ENCODE assay signal across 26 cellular contexts in the genomic region with DNA sequence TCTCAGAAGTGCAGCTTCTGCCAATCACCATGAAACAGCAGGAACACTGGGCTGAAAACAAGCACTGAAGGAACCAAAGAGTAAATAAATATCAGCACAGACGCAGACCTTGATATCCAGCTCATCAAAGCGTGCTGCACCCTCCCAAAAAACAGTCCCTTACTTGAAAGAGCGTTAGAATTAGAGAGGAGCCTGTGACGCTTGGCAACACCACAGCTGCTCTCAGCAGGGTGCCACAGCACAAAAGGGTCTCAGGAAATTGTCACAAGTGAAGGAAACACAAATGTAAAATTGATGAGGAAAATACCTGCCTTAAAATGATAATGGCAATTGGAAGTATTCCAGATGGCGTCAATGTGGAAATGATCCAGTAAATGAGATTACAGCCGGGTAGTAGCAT. TPM values are rescaled to one million over a fixed set of nuclear protein-coding genes. Genes with fewer than 3 reads are reported as not detected.
A peak's percentile ranks its signal among the peaks of the same experiment; 100 is the strongest.
DNase-seq lines count a peak whose midpoint lies in the region; ATAC-seq, FAIRE-seq and TF ChIP-seq lines count a peak whose summit lies in the region.
"Had no signal": no experiment of that assay in that cellular context is flagged by ENCODE, and none has a peak within 500 bp of the region (broad histone marks: within the 10 kb centered on the region; RNA-seq: fewer than 3 reads in every experiment).

No MANE protein-coding gene starts in this region.

- ATAC-seq in K562 = no peak
- no peak for ATAC-seq in effector memory CD8-positive, alpha-beta T cell (replicated peaks)
- ATAC-seq: activated naive CD8-positive, alpha-beta T cell treated with anti-CD3 and anti-CD28 coated beads, Interleukin-2, amount 50 U/mL, for 24 hours; esophagus mucosa; gastrocnemius medialis; GM12878 had no signal

- no peaks in the 10 kb centered on the region for H3K27me3 Mint-ChIP-seq in effector memory CD8-positive, alpha-beta T cell
- H3K27me3 Mint-ChIP-seq: activated naive CD8-positive, alpha-beta T cell treated with anti-CD3 and anti-CD28 coated beads, Interleukin-2, amount 50 U/mL, for 24 hours had no signal

- no TSS peak for BruUV-seq in K562 (replicated peaks; lab: Mats Ljungman, UMichigan)

- peaks cover 5 to 14% of the 10 kb centered on the region in 2 experiments; a peak in 4 of 5 replicates for H3K4me1 ChIP-seq in K562 (replicated peaks in 1 of 2; ENCODE audit: control insufficient read depth in 2 of 2, insufficient read depth in 2 of 2, low read length in 2 of 2)

- no peak overlapping the region for H3K9ac ChIP-seq in K562 (ENCODE audit: insufficient read depth in 1 of 2, low read depth in 2 of 2, low read length in 2 of 2)
- H3K9ac ChIP-seq: SK-N-SH had no signal

- H3K27ac ChIP-seq in K562 (ENCODE audit: extremely low read depth, low read depth, low read length) = no peak overlapping the region
- H3K27ac ChIP-seq: right atrium auricular region, spleen, thoracic aorta had no signal

- no peaks in the 10 kb centered on the region for H3K36me3 ChIP-seq in K562 (ENCODE audit: control insufficient read depth, insufficient read depth, low read length)
- H3K36me3 ChIP-seq: gastrocnemius medialis, right atrium auricular region, spleen, thoracic aorta had no signal

- no peaks in the 10 kb centered on the region for H3K9me1 ChIP-seq in K562 (ENCODE audit: control insufficient read depth, insufficient read depth, low read length)

- H3K27me3 ChIP-seq in K562 (ENCODE audit: control insufficient read depth in 2 of 2, insufficient read depth in 2 of 2, low read length in 2 of 2) = peaks cover 0 to 6% of the 10 kb centered on the region in 2 experiments; a peak in 1 of 5 replicates
- H3K27me3 ChIP-seq: gastrocnemius medialis, right atrium auricular region, spleen had no signal

- no peaks in the 10 kb centered on the region for H3K9me3 Mint-ChIP-seq in effector memory CD8-positive, alpha-beta T cell
- H3K9me3 Mint-ChIP-seq: activated CD4-positive, alpha-beta T cell treated with anti-CD3 and anti-CD28 coated beads, Interleukin-2, amount 10 ng/mL, durations not matched to agents 7 days and 5 days; activated naive CD8-positive, alpha-beta T cell treated with anti-CD3 and anti-CD28 coated beads, Interleukin-2, amount 50 U/mL, for 24 hours; HFFc6 had no signal

- no peak for TF ChIP-seq EP300 in K562 (IDR thresholded peaks at IDR 0.05; ENCODE audit: low read length)

- no peaks in the 10 kb centered on the region for H3K36me3 Mint-ChIP-seq in effector memory CD8-positive, alpha-beta T cell (ENCODE audit: insufficient read depth)

- H3K4me2 ChIP-seq in K562 (ENCODE audit: insufficient read depth, low read length) = no peak overlapping the region
- H3K4me2 ChIP-seq: SK-N-SH had no signal

- no peaks in the 10 kb centered on the region for H4K20me1 ChIP-seq in K562 (replicated peaks; ENCODE audit: control insufficient read depth, insufficient read depth, low read length)

- H3K27ac Mint-ChIP-seq in effector memory CD8-positive, alpha-beta T cell = no peak overlapping the region
- H3K27ac Mint-ChIP-seq: activated CD4-positive, alpha-beta T cell treated with anti-CD3 and anti-CD28 coated beads, Interleukin-2, amount 10 ng/mL, durations not matched to agents 7 days and 5 days; activated naive CD8-positive, alpha-beta T cell treated with anti-CD3 and anti-CD28 coated beads, Interleukin-2, amount 50 U/mL, for 24 hours; HFFc6 had no signal

- TF ChIP-seq POLR2A in K562 (conservative IDR thresholded peaks at IDR 0.05) = no peak

- intact Hi-C loops in K562 (cut with micrococcal nuclease) = no loop called here

- no peak overlapping the region for H3K4me3 ChIP-seq in K562
- H3K4me3 ChIP-seq: gastrocnemius medialis, GM12878, right atrium auricular region, spleen, thoracic aorta had no signal

- TF ChIP-seq CTCF in K562 (IDR thresholded peaks at IDR 0.05 in 2 of 3, conservative IDR thresholded peaks at IDR 0.05 in 1 of 3; ENCODE audit: insufficient read depth in 2 of 3, low read depth in 1 of 3, low read length in 3 of 3) (no peak), GM13977 (IDR thresholded peaks at IDR 0.05; ENCODE audit: extremely low read depth, insufficient read depth, missing control alignments) (no peak)

- H3K9me3 ChIP-seq in K562 (replicated peaks; ENCODE audit: control insufficient read depth, insufficient read depth, low read depth, low read length) = no peaks in the 10 kb centered on the region
- H3K9me3 ChIP-seq: gastrocnemius medialis, right atrium auricular region, SK-N-SH, spleen, thoracic aorta had no signal

- POLR2A ChIA-PET in K562 (lab: Yijun Ruan, JAX) = interaction anchor here (0.5 to 1.3 kb wide), 7 partner anchors 8 to 1056 kb away, joined by 3 to 6 read pairs (median 3); no protein-coding TSS in a partner anchor

- FAIRE-seq in K562 (lab: Jason Lieb, UNC) = no peak
- FAIRE-seq: GM12878 had no signal

- no peak overlapping the region for H3K4me3 Mint-ChIP-seq in effector memory CD8-positive, alpha-beta T cell
- H3K4me3 Mint-ChIP-seq: activated CD4-positive, alpha-beta T cell treated with anti-CD3 and anti-CD28 coated beads, Interleukin-2, amount 10 ng/mL, durations not matched to agents 7 days and 5 days; activated naive CD8-positive, alpha-beta T cell treated with anti-CD3 and anti-CD28 coated beads, Interleukin-2, amount 50 U/mL, for 24 hours; HFFc6 had no signal

- DNase-seq in activated CD8-positive, alpha-beta memory T cell treated with anti-CD3 and anti-CD28 coated beads for 24 hours = peak; percentile 43
- DNase-seq in activated CD8-positive, alpha-beta memory T cell treated with anti-CD3 and anti-CD28 coated beads, Interleukin-2, amount 50 U/mL, for 48 hours = no peak
- DNase-seq in NCI-H2081 treated with DMSO at 0.1 percent for 48 hours (lab: John Stamatoyannopoulos, UW) (peak; percentile 53), K562 (ENCODE audit: extremely low read depth in 1 of 4, low spot score in 3 of 4) (no peak), retina (peak; percentile 54), GM13977 (ENCODE audit: low spot score) (no peak), D341Med (ENCODE audit: low spot score) (no peak)
- DNase-seq in effector memory CD8-positive, alpha-beta T cell = no peak
- DNase-seq: activated CD4-positive, alpha-beta T cell treated with anti-CD3 and anti-CD28 coated beads, Interleukin-2, amount 10 ng/mL, durations not matched to agents 7 days and 5 days; activated gamma-delta T cell; activated naive CD8-positive, alpha-beta T cell treated with anti-CD3 and anti-CD28 coated beads, Interleukin-2, amount 50 U/mL, for 24 hours; effector CD8-positive, alpha-beta T cell; gastrocnemius medialis; HFFc6; Kasumi-1; NCI-H446; RPMI8226; SK-N-SH; spleen; stimulated activated CD4-positive, alpha-beta T cell treated with anti-CD3 and anti-CD28 coated beads, Interleukin-4, amount 100 ng/mL, for 1 hour; stimulated activated naive CD4-positive, alpha-beta T cell; T-helper 2 cell had no signal

- no peak for TF ChIP-seq RAD21 in K562 (CRISPR knock-in tag; conservative IDR thresholded peaks at IDR 0.05 in 1 of 2, IDR thresholded peaks at IDR 0.05 in 1 of 2)

- H3K79me2 ChIP-seq in K562 (ENCODE audit: control insufficient read depth, insufficient read depth, low read length) = no peaks in the 10 kb centered on the region

- WGBS in K562 (ENCODE audit: insufficient coverage, low coverage, missing lambda C conversion rate) = 11% methylated on average over 6 of the region's 6 CpGs

- CTCF ChIA-PET in K562 (lab: Yijun Ruan, JAX; ENCODE audit: low intra/inter-chr PET ratio) = no interaction called here

- H2AFZ ChIP-seq in K562 (ENCODE audit: low read depth, low read length) = no peak overlapping the region

- in situ Hi-C loops in K562 (cut with MboI) = no loop called here
- in situ Hi-C loops in GM13977 (cut with MboI; ENCODE audit: low pct_unique_long_range_greater_than_20kb, low sequenced_read_pairs, unreplicated experiment) = no loop called here

- peaks cover 6% of the 10 kb centered on the region in 2 donors for H3K4me1 Mint-ChIP-seq in effector memory CD8-positive, alpha-beta T cell (ENCODE audit: low read depth in 2 of 2)

TF ChIP-seq in K562, 482 proteins besides CTCF, POLR2A, EP300 and RAD21 (continues in another document):
- TF ChIP-seq BCL6 (CRISPR knock-in tag; IDR thresholded peaks at IDR 0.05) = no peak
- no peak for TF ChIP-seq ZNF232 (CRISPR knock-in tag; IDR thresholded peaks at IDR 0.05)
- no peak for TF ChIP-seq NONO (IDR thresholded peaks at IDR 0.05; ENCODE audit: low read depth in 2 of 2, low read length in 1 of 2)
- no peak for TF ChIP-seq ZBTB12 (CRISPR knock-in tag; IDR thresholded peaks at IDR 0.05)
- TF ChIP-seq TOE1 (IDR thresholded peaks at IDR 0.05; ENCODE audit: borderline replicate concordance) = no peak
- TF ChIP-seq TOE1 (CRISPR knock-in tag; IDR thresholded peaks at IDR 0.05; ENCODE audit: borderline replicate concordance, low read depth) = no peak
- TF ChIP-seq BHLHE40 (IDR thresholded peaks at IDR 0.05; ENCODE audit: low read length) = 0 out of 2 replicates have a peak, but pooled peaks have one; percentile 7
- TF ChIP-seq SLC30A9 (CRISPR knock-in tag; IDR thresholded peaks at IDR 0.05) = no peak

RNA-seq across cellular contexts. Expression of gene KLF6, which starts 39.4 kb away (rescaled TPM):
- total RNA-seq in K562 (2011; cell fraction: chromatin; rRNA removed; ENCODE audit: low replicate concordance) = 54.5 and 86.4 TPM in 2 replicates
- total RNA-seq in K562 (2011; cell fraction: nucleolus; rRNA removed) = 136 and 139 TPM in 2 replicates
- total RNA-seq in K562 (2011; cell fraction: nucleoplasm; rRNA removed) = 92.4 and 113 TPM in 2 replicates
- total RNA-seq in K562 (2014; rRNA removed) (6.9 and 10.3 TPM in 2 replicates), K562 (2014; rRNA removed; fragmentation: Illumina TruSeq; extraction: Trizol) (7.4 and 8.0 TPM in 2 replicates), K562 (2015; rRNA removed; fragmentation: Illumina TruSeq; extraction: Trizol) (4.5 TPM in 2 replicates), K562 (2021) (23.9 and 25.2 TPM in 2 replicates)
- polyA plus RNA-seq in K562 (2011; rRNA removed) (11.7 and 19.1 TPM in 2 replicates), K562 (2014; fragmentation: Illumina TruSeq; extraction: Trizol) (11.1 and 12.6 TPM in 2 replicates), K562 (2014; fragmentation: Nextera tagmentation; extraction: Ambion mirVana) (1 to 10 TPM; 3.2 to 3.7 TPM), K562 (2014; rRNA removed) (8.6 and 10.2 TPM in 2 replicates)
- polyA plus RNA-seq in K562 (2011; cell fraction: cytosol; rRNA removed) = 6.6 and 12.0 TPM in 2 replicates
- 52.6 and 53.4 TPM in 2 replicates for polyA plus RNA-seq in K562 (2011; cell fraction: nucleus; rRNA removed)
- 14.7 and 29.2 TPM in 2 replicates for polyA plus RNA-seq in K562 (2012)
- 33.0 and 43.0 TPM in 2 replicates for polyA minus RNA-seq in K562 (2011; rRNA and poly(A)+ RNA removed)
- 10.3 and 16.2 TPM in 2 replicates for polyA minus RNA-seq in K562 (2011; cell fraction: cytosol; rRNA and poly(A)+ RNA removed)
- polyA minus RNA-seq in K562 (2011; cell fraction: nucleus; rRNA and poly(A)+ RNA removed) = 87.2 and 133 TPM in 2 replicates

Comparison
In these comparisons a context has a peak if more than half of its experiments do, and no peak if none do; other contexts are left out.
1. DNase-seq: peak in activated CD8-positive, alpha-beta memory T cell treated with anti-CD3 and anti-CD28 coated beads for 24 hours (single experiment), NCI-H2081 treated with DMSO at 0.1 percent for 48 hours (single experiment) and retina (single experiment); none in activated CD8-positive, alpha-beta memory T cell treated with anti-CD3 and anti-CD28 coated beads, Interleukin-2, amount 50 U/mL, for 48 hours (single experiment), K562 (0 of 4), GM13977 (single experiment), effector memory CD8-positive, alpha-beta T cell (0 of 3) and D341Med (single experiment).